In genomic region chr14:89405712-89406111, GRCh38 we compare ENCODE assay signal across 14 cellular contexts.
"Had no signal": no experiment of that assay in that cellular context is flagged by ENCODE, and none has a peak within 500 bp of the region (broad histone marks: within the 10 kb centered on the region; RNA-seq: fewer than 3 reads in every experiment).

No MANE protein-coding gene starts in this region.

- H3K27me3 Mint-ChIP-seq: effector memory CD8-positive, alpha-beta T cell had no signal

- H3K27ac Mint-ChIP-seq: nephron, neural progenitor cell had no signal

- ATAC-seq: effector memory CD8-positive, alpha-beta T cell; left ventricle myocardium superior; lower lobe of right lung; stimulated activated effector memory CD8-positive, alpha-beta T cell treated with anti-CD3 and anti-CD28 coated beads, Interleukin-12 subunit alpha, Interleukin-12 subunit beta, amount 100 ng/mL, for 72 hours had no signal

- H3K4me3 Mint-ChIP-seq: effector memory CD8-positive, alpha-beta T cell; nephron; neural progenitor cell; stimulated activated effector memory CD8-positive, alpha-beta T cell treated with anti-CD3 and anti-CD28 coated beads, Interleukin-12 subunit alpha, Interleukin-12 subunit beta, amount 100 ng/mL, for 72 hours had no signal

- DNase-seq: cortex of kidney; effector memory CD8-positive, alpha-beta T cell; hypothalamus; left ventricle myocardium superior; lower lobe of right lung; sigmoid colon; stimulated activated CD4-positive, alpha-beta T cell treated with anti-CD3 and anti-CD28 coated beads, Interleukin-2, amount 100 ng/mL, for 24 hours; stimulated activated CD4-positive, alpha-beta T cell treated with anti-CD3 and anti-CD28 coated beads, Interleukin-4, amount 100 ng/mL, for 24 hours; stimulated activated naive CD4-positive, alpha-beta T cell treated with Interleukin-2 at 50 U/mL for 16 hours; stomach; upper lobe of left lung had no signal

- H3K9me3 Mint-ChIP-seq: effector memory CD8-positive, alpha-beta T cell; nephron; neural progenitor cell; stimulated activated effector memory CD8-positive, alpha-beta T cell treated with anti-CD3 and anti-CD28 coated beads, Interleukin-12 subunit alpha, Interleukin-12 subunit beta, amount 100 ng/mL, for 72 hours had no signal
